In the genomic region with DNA sequence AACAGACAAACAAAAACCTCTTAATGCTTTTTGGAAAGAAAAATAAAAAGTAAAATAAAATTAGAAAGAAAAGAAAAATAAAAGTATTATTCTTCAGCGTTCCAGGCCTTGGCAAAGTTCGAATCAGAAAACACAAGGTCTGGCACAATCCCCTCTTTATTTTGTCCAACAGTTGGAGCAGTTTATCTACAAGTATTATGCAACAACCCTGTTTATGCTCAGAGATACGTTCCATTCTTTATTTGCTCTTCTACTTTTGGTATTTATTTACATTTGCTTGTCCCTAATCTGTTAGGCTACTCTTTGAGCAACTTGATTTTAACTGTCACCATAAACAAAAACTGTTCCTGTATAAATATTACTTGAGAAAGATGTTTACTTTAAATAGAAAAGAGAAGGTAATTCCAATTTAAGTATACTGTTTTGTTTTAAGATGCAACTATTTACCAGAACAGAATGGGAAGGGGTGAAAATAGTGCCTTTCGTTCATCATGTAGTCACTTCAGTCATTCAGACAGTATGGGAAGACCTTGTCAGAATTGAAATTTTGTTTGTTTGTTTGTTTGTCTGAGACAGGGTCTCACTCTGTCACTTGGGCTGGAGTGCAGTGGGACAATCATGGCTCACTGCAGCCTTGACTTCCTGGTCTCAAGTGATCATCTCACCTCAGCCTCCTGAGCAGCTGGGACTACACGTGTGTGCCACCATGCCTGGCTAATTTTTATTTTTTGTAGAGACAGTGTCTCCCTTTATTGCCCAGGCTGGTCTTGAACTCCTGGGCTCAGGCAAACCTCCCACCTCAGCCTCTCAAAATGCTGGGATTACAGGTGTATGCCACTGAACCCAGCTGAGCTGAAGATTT, we compare ENCODE assay signal across 13 cellular contexts. TPM values are rescaled to one million over a fixed set of nuclear protein-coding genes. Genes with fewer than 3 reads are reported as not detected.
DNase-seq lines count a peak whose midpoint lies in the region; ATAC-seq, FAIRE-seq and TF ChIP-seq lines count a peak whose summit lies in the region.
"Had no signal": no experiment of that assay in that cellular context is flagged by ENCODE, and none has a peak within 500 bp of the region (broad histone marks: within the 10 kb centered on the region; RNA-seq: fewer than 3 reads in every experiment).

No MANE protein-coding gene starts in this region.

- H3K4me3 ChIP-seq in K562 (no peak overlapping the region), right cardiac atrium (ENCODE audit: low read length) (peak overlapping the region; percentile 66), prostate gland (no peak overlapping the region)

- POLR2A ChIA-PET in K562 (lab: Yijun Ruan, JAX) = no interaction called here
- POLR2A ChIA-PET in HEK293T (lab: Yijun Ruan, JAX) = no interaction called here

- no peaks in the 10 kb centered on the region for H3K9me3 ChIP-seq in K562 (replicated peaks; ENCODE audit: control insufficient read depth, insufficient read depth, low read depth, low read length)
- no peaks in the 10 kb centered on the region for H3K9me3 ChIP-seq in right cardiac atrium (ENCODE audit: control insufficient read depth, low read length)
- no peaks in the 10 kb centered on the region for H3K9me3 ChIP-seq in prostate gland

- TF ChIP-seq EP300 in K562 (IDR thresholded peaks at IDR 0.05; ENCODE audit: low read length) = no peak

- no peak overlapping the region for H3K4me2 ChIP-seq in K562 (ENCODE audit: insufficient read depth, low read length)

- H3K36me3 ChIP-seq in K562 (ENCODE audit: control insufficient read depth, insufficient read depth, low read length) (no peaks in the 10 kb centered on the region), prostate gland (peaks cover 0 to 2% of the 10 kb centered on the region in 2 donors)

- no peak overlapping the region for H2AFZ ChIP-seq in K562 (ENCODE audit: low read depth, low read length)

- DNase-seq in K562 (ENCODE audit: extremely low read depth in 1 of 4, low spot score in 3 of 4) (no peak), right cardiac atrium (peak in 1 of 3 donors; percentile 28), prostate gland (ENCODE audit: low spot score) (no peak), urothelium cell line (ENCODE audit: low spot score) (no peak), NCI-H446 treated with DMSO at 0.1 percent for 48 hours (lab: John Stamatoyannopoulos, UW) (no peak), HEK293T (ENCODE audit: extremely low spot score) (no peak), cerebellum (ENCODE audit: low spot score) (no peak)
- DNase-seq: activated T-cell treated with anti-CD3 and anti-CD28 coated beads, Interleukin-2, amount 50 U/mL, for 24 hours; CD8-positive, alpha-beta T cell; endodermal cell; GDM1; glutamatergic neuron had no signal

- FAIRE-seq in K562 (lab: Jason Lieb, UNC) = peak; percentile 26
- peak; percentile 87 for FAIRE-seq in urothelium cell line (lab: Jason Lieb, UNC)
- FAIRE-seq: H1 had no signal

- H3K79me2 ChIP-seq in K562 (ENCODE audit: control insufficient read depth, insufficient read depth, low read length) = no peaks in the 10 kb centered on the region

- no peak overlapping the region for H3K27ac ChIP-seq in K562 (ENCODE audit: extremely low read depth, low read depth, low read length)
- H3K27ac ChIP-seq in right cardiac atrium (ENCODE audit: low read length) = peak overlapping the region; percentile 57
- peak overlapping the region; percentile 48 to 52 for H3K27ac ChIP-seq in prostate gland

- H3K9me1 ChIP-seq in K562 (ENCODE audit: control insufficient read depth, insufficient read depth, low read length) = no peaks in the 10 kb centered on the region

- in situ Hi-C loops in K562 (cut with MboI) = no loop called here

- intact Hi-C loops in K562 (cut with micrococcal nuclease) = no loop called here
- intact Hi-C loops in right cardiac atrium (cut with DNase I) = loop anchor here in 2 of 4 donors (5.0 to 10.0 kb wide), 2 partner anchors 43 to 94 kb away; no protein-coding TSS in a partner anchor
- intact Hi-C loops in prostate gland (cut with DNase I) = no loop called here

- H4K20me1 ChIP-seq in K562 (replicated peaks; ENCODE audit: control insufficient read depth, insufficient read depth, low read length) = no peaks in the 10 kb centered on the region

- CTCF ChIA-PET in K562 (lab: Yijun Ruan, JAX; ENCODE audit: low intra/inter-chr PET ratio) (no interaction called here), HEK293T (lab: Yijun Ruan, JAX) (no interaction called here)

- no TSS peak for BruUV-seq in K562 (replicated peaks; lab: Mats Ljungman, UMichigan)

- no peak for TF ChIP-seq CTCF in K562 (IDR thresholded peaks at IDR 0.05 in 2 of 3, conservative IDR thresholded peaks at IDR 0.05 in 1 of 3; ENCODE audit: insufficient read depth in 2 of 3, low read depth in 1 of 3, low read length in 3 of 3)
- TF ChIP-seq CTCF in prostate gland (IDR thresholded peaks at IDR 0.05) = no peak

- 0% methylated on average over 5 of the region's 5 CpGs for WGBS in K562 (ENCODE audit: insufficient coverage, low coverage, missing lambda C conversion rate)
- WGBS in right cardiac atrium = 38% methylated on average over 5 of the region's 5 CpGs
- WGBS in prostate gland = 43% methylated on average over 5 of the region's 5 CpGs

- no peak for TF ChIP-seq RAD21 in K562 (CRISPR knock-in tag; conservative IDR thresholded peaks at IDR 0.05 in 1 of 2, IDR thresholded peaks at IDR 0.05 in 1 of 2)

- no peak for TF ChIP-seq POLR2A in K562 (conservative IDR thresholded peaks at IDR 0.05)
- no peak for TF ChIP-seq POLR2A in prostate gland (IDR thresholded peaks at IDR 0.05)

- H3K4me1 ChIP-seq in K562 (replicated peaks in 1 of 2; ENCODE audit: control insufficient read depth in 2 of 2, insufficient read depth in 2 of 2, low read length in 2 of 2) (no peaks in the 10 kb centered on the region), right cardiac atrium (ENCODE audit: control insufficient read depth, insufficient read depth, low read length) (peaks cover 3% of the 10 kb centered on the region), prostate gland (replicated peaks) (peaks cover 3% of the 10 kb centered on the region)

- ATAC-seq in K562 (no peak), right cardiac atrium (peak; percentile 12 to 62)
- ATAC-seq: CD8-positive, alpha-beta T cell had no signal

- H3K9ac ChIP-seq in K562 (ENCODE audit: insufficient read depth in 1 of 2, low read depth in 2 of 2, low read length in 2 of 2) = no peak overlapping the region

- H3K27me3 ChIP-seq in K562 (ENCODE audit: control insufficient read depth in 2 of 2, insufficient read depth in 2 of 2, low read length in 2 of 2) = peaks cover 1 to 2% of the 10 kb centered on the region in 2 experiments; a peak in 4 of 5 replicates
- no peaks in the 10 kb centered on the region for H3K27me3 ChIP-seq in right cardiac atrium (ENCODE audit: control insufficient read depth, insufficient read depth)
- no peaks in the 10 kb centered on the region for H3K27me3 ChIP-seq in prostate gland (replicated peaks; ENCODE audit: insufficient read depth)

TF ChIP-seq in K562, 482 proteins besides CTCF, POLR2A, EP300 and RAD21 (continues in another document):
- TF ChIP-seq XRCC3 (IDR thresholded peaks at IDR 0.05) = no peak
- TF ChIP-seq, protein P1, sequence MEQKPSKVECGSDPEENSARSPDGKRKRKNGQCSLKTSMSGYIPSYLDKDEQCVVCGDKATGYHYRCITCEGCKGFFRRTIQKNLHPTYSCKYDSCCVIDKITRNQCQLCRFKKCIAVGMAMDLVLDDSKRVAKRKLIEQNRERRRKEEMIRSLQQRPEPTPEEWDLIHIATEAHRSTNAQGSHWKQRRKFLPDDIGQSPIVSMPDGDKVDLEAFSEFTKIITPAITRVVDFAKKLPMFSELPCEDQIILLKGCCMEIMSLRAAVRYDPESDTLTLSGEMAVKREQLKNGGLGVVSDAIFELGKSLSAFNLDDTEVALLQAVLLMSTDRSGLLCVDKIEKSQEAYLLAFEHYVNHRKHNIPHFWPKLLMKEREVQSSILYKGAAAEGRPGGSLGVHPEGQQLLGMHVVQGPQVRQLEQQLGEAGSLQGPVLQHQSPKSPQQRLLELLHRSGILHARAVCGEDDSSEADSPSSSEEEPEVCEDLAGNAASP (IDR thresholded peaks at IDR 0.05) = no peak

TF ChIP-seq in HEK293T, 16 proteins besides CTCF, POLR2A, EP300 and RAD21:
- TF ChIP-seq LEF1 (IDR thresholded peaks at IDR 0.05; ENCODE audit: borderline replicate concordance) (no peak), ELF4 (IDR thresholded peaks at IDR 0.05) (no peak)
- TF ChIP-seq, protein P2, sequence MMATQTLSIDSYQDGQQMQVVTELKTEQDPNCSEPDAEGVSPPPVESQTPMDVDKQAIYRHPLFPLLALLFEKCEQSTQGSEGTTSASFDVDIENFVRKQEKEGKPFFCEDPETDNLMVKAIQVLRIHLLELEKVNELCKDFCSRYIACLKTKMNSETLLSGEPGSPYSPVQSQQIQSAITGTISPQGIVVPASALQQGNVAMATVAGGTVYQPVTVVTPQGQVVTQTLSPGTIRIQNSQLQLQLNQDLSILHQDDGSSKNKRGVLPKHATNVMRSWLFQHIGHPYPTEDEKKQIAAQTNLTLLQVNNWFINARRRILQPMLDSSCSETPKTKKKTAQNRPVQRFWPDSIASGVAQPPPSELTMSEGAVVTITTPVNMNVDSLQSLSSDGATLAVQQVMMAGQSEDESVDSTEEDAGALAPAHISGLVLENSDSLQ (IDR thresholded peaks at IDR 0.05) = no peak

RNA-seq across cellular contexts. Expression of a gene that starts 5.7 kb away (rescaled TPM):
- 0.69 TPM in 1 of 2 replicates, not detected in the other for total RNA-seq in K562 (2011; cell fraction: chromatin; rRNA removed; ENCODE audit: low replicate concordance)
- total RNA-seq in K562 (2011; cell fraction: nucleolus; rRNA removed) = not detected in 2 replicates
- total RNA-seq in K562 (2011; cell fraction: nucleoplasm; rRNA removed) = 0.07 and 0.15 TPM in 2 replicates
- 0.45 TPM in 1 of 2 replicates, not detected in the other for total RNA-seq in K562 (2014; rRNA removed)
- total RNA-seq in K562 (2014; rRNA removed; fragmentation: Illumina TruSeq; extraction: Trizol) = 0.04 and 0.16 TPM in 2 replicates
- total RNA-seq in K562 (2015; rRNA removed; fragmentation: Illumina TruSeq; extraction: Trizol) = 0.07 and 0.15 TPM in 2 replicates
- total RNA-seq in K562 (2021) = 0.20 and 0.24 TPM in 2 replicates
- polyA plus RNA-seq in K562 (2011; rRNA removed) = 0.03 and 0.11 TPM in 2 replicates
- 0.03 TPM in 1 of 2 replicates, not detected in the other for polyA plus RNA-seq in K562 (2011; cell fraction: cytosol; rRNA removed)
- polyA plus RNA-seq in K562 (2011; cell fraction: nucleus; rRNA removed) = 0.06 and 0.17 TPM in 2 replicates
- polyA plus RNA-seq in K562 (2012) = 0.05 and 0.26 TPM in 2 replicates
- polyA plus RNA-seq in K562 (2014; fragmentation: Illumina TruSeq; extraction: Trizol) = 0.06 and 0.09 TPM in 2 replicates
- polyA plus RNA-seq in K562 (2014; fragmentation: Nextera tagmentation; extraction: Ambion mirVana) = under 1 TPM in 1 of 2 experiments, not detected in 1; 0.03 TPM
- polyA plus RNA-seq in K562 (2014; rRNA removed) = 0.04 and 0.08 TPM in 2 replicates
- polyA minus RNA-seq in K562 (2011; rRNA and poly(A)+ RNA removed) = 0.14 and 0.21 TPM in 2 replicates
- polyA minus RNA-seq in K562 (2011; cell fraction: cytosol; rRNA and poly(A)+ RNA removed) = 0.38 and 2.1 TPM in 2 replicates
- 0.22 and 0.67 TPM in 2 replicates for polyA minus RNA-seq in K562 (2011; cell fraction: nucleus; rRNA and poly(A)+ RNA removed)
- total RNA-seq in right cardiac atrium = 100 to 1,000 TPM in 2 of 4 donors, 10 to 100 TPM in 2; 53.0 to 842 (median 103) TPM
- 133 TPM for polyA plus RNA-seq in right cardiac atrium
- 10 to 100 TPM; 61.3 to 65.5 TPM for total RNA-seq in prostate gland
- 7.6 TPM for total RNA-seq in cerebellum
- total RNA-seq: CD8-positive, alpha-beta T cell had no signal
- polyA plus RNA-seq: H1 had no signal
